Comparison of ENCODE assay signal across 9 cellular contexts in genomic region chr4:149999485-150000074, GRCh38.
DNase-seq lines count a peak whose midpoint lies in the region; ATAC-seq and TF ChIP-seq lines count a peak whose summit lies in the region.
"Had no signal": no experiment of that assay in that cellular context is flagged by ENCODE, and none has a peak within 500 bp of the region (broad histone marks: within the 10 kb centered on the region; RNA-seq: fewer than 3 reads in every experiment).

No MANE protein-coding gene starts in this region.

- WGBS in H9 (ENCODE audit: extremely low coverage, insufficient read length, low lambda C conversion rate): no CpG with 5 or more reads among the region's 3 CpGs

- H3K23me2 ChIP-seq in H9 (ENCODE audit: insufficient read length, low read depth, low read length, poor library complexity, severe bottlenecking): no peaks in the 10 kb centered on the region

- no peak overlapping the region for H2BK5ac ChIP-seq in H9 (ENCODE audit: insufficient read length, low read length)

- H2AFZ ChIP-seq in H9 (ENCODE audit: low read length): no peak overlapping the region

- no peak overlapping the region for H3K56ac ChIP-seq in H9 (ENCODE audit: insufficient read length, low read depth, low read length)

- no peaks in the 10 kb centered on the region; the same call in 1 of the 2 replicates for H3K4me1 ChIP-seq in H9 (ENCODE audit: insufficient read depth, low read length)

- H3K4me3 Mint-ChIP-seq in H9: no peak overlapping the region
- no peak overlapping the region for H3K4me3 Mint-ChIP-seq in brain
- no peak overlapping the region for H3K4me3 Mint-ChIP-seq in type B pancreatic cell
- no peak overlapping the region for H3K4me3 Mint-ChIP-seq in naive thymus-derived CD8-positive, alpha-beta T cell
- H3K4me3 Mint-ChIP-seq: IgD-negative memory B cell had no signal

- no peaks in the 10 kb centered on the region for H3K27me3 Mint-ChIP-seq in H9 (ENCODE audit: low read depth)
- H3K27me3 Mint-ChIP-seq in brain: no peaks in the 10 kb centered on the region
- H3K27me3 Mint-ChIP-seq in type B pancreatic cell: no peaks in the 10 kb centered on the region
- peaks cover 0 to 18% (median 3%) of the 10 kb centered on the region in 5 donors for H3K27me3 Mint-ChIP-seq in naive thymus-derived CD8-positive, alpha-beta T cell
- H3K27me3 Mint-ChIP-seq: IgD-negative memory B cell had no signal

- no peaks in the 10 kb centered on the region for H4K20me1 ChIP-seq in H9 (ENCODE audit: control insufficient read depth, insufficient read depth, insufficient read length)

- no peak overlapping the region for H2AK5ac ChIP-seq in H9 (ENCODE audit: insufficient read length, low read length)

- H3K4me1 Mint-ChIP-seq in H9: peaks cover 10 to 13% of the 10 kb centered on the region in 2 experiments
- H3K4me1 Mint-ChIP-seq in brain: peaks cover 29% of the 10 kb centered on the region
- H3K4me1 Mint-ChIP-seq in type B pancreatic cell (ENCODE audit: unreplicated experiment): peaks cover 23% of the 10 kb centered on the region
- no peaks in the 10 kb centered on the region for H3K4me1 Mint-ChIP-seq in naive thymus-derived CD8-positive, alpha-beta T cell

- no peaks in the 10 kb centered on the region for H3K27me3 ChIP-seq in H9 (ENCODE audit: insufficient read depth, low read length)
- H3K27me3 ChIP-seq in kidney epithelial cell (ENCODE audit: control insufficient read depth, insufficient read depth, low read length): no peaks in the 10 kb centered on the region

- no peak overlapping the region for H3T11ph ChIP-seq in H9 (ENCODE audit: low read length)

- H4K5ac ChIP-seq in H9 (ENCODE audit: insufficient read length, low read depth, low read length): no peak overlapping the region

- H3K36me3 ChIP-seq in kidney epithelial cell (ENCODE audit: control insufficient read depth, insufficient read depth, low read length): no peaks in the 10 kb centered on the region

- no peaks in the 10 kb centered on the region for H3K36me3 Mint-ChIP-seq in H9 (ENCODE audit: insufficient read depth in 1 of 3, low read depth in 3 of 3)
- no peaks in the 10 kb centered on the region for H3K36me3 Mint-ChIP-seq in brain
- no peaks in the 10 kb centered on the region for H3K36me3 Mint-ChIP-seq in type B pancreatic cell
- no peaks in the 10 kb centered on the region for H3K36me3 Mint-ChIP-seq in naive thymus-derived CD8-positive, alpha-beta T cell
- H3K36me3 Mint-ChIP-seq: IgD-negative memory B cell had no signal

- H3K9me3 ChIP-seq in H9 (ENCODE audit: control insufficient read depth, low read depth, low read length): no peaks in the 10 kb centered on the region

- no peak overlapping the region for H2BK20ac ChIP-seq in H9 (ENCODE audit: low read depth, low read length, poor library complexity, severe bottlenecking)

- H2BK15ac ChIP-seq in H9 (ENCODE audit: low read depth, low read length): no peak overlapping the region

- POLR2A ChIA-PET in naive thymus-derived CD8-positive, alpha-beta T cell (lab: Charles Lee): no interaction called here

- H3K27ac ChIP-seq in H9 (ENCODE audit: insufficient read length, low read depth, low read length): no peak overlapping the region

- no peak overlapping the region for H2BK12ac ChIP-seq in H9 (ENCODE audit: insufficient read length, low read depth, low read length)

- no peak overlapping the region for H4K8ac ChIP-seq in H9 (replicated peaks; ENCODE audit: insufficient read length, low read depth, low read length)

- no peak overlapping the region for H3K4ac ChIP-seq in H9 (ENCODE audit: low read depth, low read length)

- H2BK120ac ChIP-seq in H9 (ENCODE audit: low read depth, low read length, poor library complexity, severe bottlenecking): no peak overlapping the region

- TF ChIP-seq CTCF in H9 (conservative IDR thresholded peaks at IDR 0.05): peak; percentile 77
- TF ChIP-seq CTCF in brain (conservative IDR thresholded peaks at IDR 0.05): peak; percentile 86 to 88
- TF ChIP-seq CTCF in kidney epithelial cell (IDR thresholded peaks at IDR 0.05; ENCODE audit: insufficient read depth, low read length, poor library complexity, severe bottlenecking): peak; percentile 71
- TF ChIP-seq CTCF in type B pancreatic cell (conservative IDR thresholded peaks at IDR 0.05): peak; percentile 81

- no peak overlapping the region for H3K14ac ChIP-seq in H9 (ENCODE audit: insufficient read depth, low read length)

- no peak overlapping the region for H3K9ac ChIP-seq in H9 (ENCODE audit: extremely low read depth, insufficient read length, low read length)

- no peak for ATAC-seq in naive thymus-derived CD8-positive, alpha-beta T cell

- H4K91ac ChIP-seq in H9 (ENCODE audit: insufficient read length, low read depth, low read length): no peak overlapping the region

- no peak overlapping the region for H3K4me2 ChIP-seq in H9 (ENCODE audit: insufficient read depth, insufficient read length, low read length)

- H3K4me3 ChIP-seq in kidney epithelial cell (ENCODE audit: low read depth, low read length): no peak overlapping the region

- DNase-seq in COR-L47 (lab: John Stamatoyannopoulos, UW): peak; percentile 67
- no peak for DNase-seq in H9
- DNase-seq in NCI-H526 (lab: John Stamatoyannopoulos, UW): peak; percentile 68 to 85
- DNase-seq in kidney epithelial cell (ENCODE audit: low read depth): peak; percentile 45
- no peak for DNase-seq in type B pancreatic cell (ENCODE audit: extremely low spot score, unreplicated experiment)
- DNase-seq in naive thymus-derived CD8-positive, alpha-beta T cell: no peak
- DNase-seq in activated CD4-positive, CD25-positive, alpha-beta regulatory T cell (lab: John Stamatoyannopoulos, UW): no peak

- H3K27ac Mint-ChIP-seq in H9: no peak overlapping the region
- H3K27ac Mint-ChIP-seq in brain: peak overlapping the region in 1 of 5 experiments; percentile 37
- H3K27ac Mint-ChIP-seq in type B pancreatic cell: no peak overlapping the region
- H3K27ac Mint-ChIP-seq in naive thymus-derived CD8-positive, alpha-beta T cell: no peak overlapping the region
- H3K27ac Mint-ChIP-seq: IgD-negative memory B cell had no signal

- no peak overlapping the region for H3K18ac ChIP-seq in H9 (ENCODE audit: insufficient read length, low read depth, low read length)

- H3K9me3 Mint-ChIP-seq in H9: no peaks in the 10 kb centered on the region
- no peaks in the 10 kb centered on the region for H3K9me3 Mint-ChIP-seq in brain
- no peaks in the 10 kb centered on the region for H3K9me3 Mint-ChIP-seq in type B pancreatic cell
- no peaks in the 10 kb centered on the region for H3K9me3 Mint-ChIP-seq in naive thymus-derived CD8-positive, alpha-beta T cell
- H3K9me3 Mint-ChIP-seq: IgD-negative memory B cell had no signal

- no peaks in the 10 kb centered on the region for H3K79me1 ChIP-seq in H9 (ENCODE audit: insufficient read depth, low read depth, low read length, poor library complexity, severe bottlenecking)

- no peak overlapping the region for H3K23ac ChIP-seq in H9 (ENCODE audit: insufficient read length, low read depth, low read length)

- no peaks in the 10 kb centered on the region for H3K79me2 ChIP-seq in H9 (ENCODE audit: insufficient read depth, low read length)

Comparison
In these comparisons a context has a peak if more than half of its experiments do, and no peak if none do; other contexts are left out.
1. DNase-seq: peak in COR-L47 (single experiment), NCI-H526 (2 of 2) and kidney epithelial cell (single experiment); none in H9 (single experiment), type B pancreatic cell (single experiment), naive thymus-derived CD8-positive, alpha-beta T cell (0 of 10) and activated CD4-positive, CD25-positive, alpha-beta regulatory T cell (0 of 4).
2. Peak in every context shown above with its lines, with median percentiles within 50 percentile points of each other: CTCF ChIP-seq.